Comparison of ENCODE assay signal across 10 cellular contexts in genomic region chr15:69082041-69082502, GRCh38.
DNase-seq lines count a peak whose midpoint lies in the region; ATAC-seq, FAIRE-seq and TF ChIP-seq lines count a peak whose summit lies in the region.
"Had no signal": no experiment of that assay in that cellular context is flagged by ENCODE, and none has a peak within 500 bp of the region (broad histone marks: within the 10 kb centered on the region; RNA-seq: fewer than 3 reads in every experiment).

No MANE protein-coding gene starts in this region.

- no peak for TF ChIP-seq POLR2A in K562 (conservative IDR thresholded peaks at IDR 0.05)
- TF ChIP-seq POLR2A in spleen (IDR thresholded peaks at IDR 0.05) = no peak

- intact Hi-C loops in K562 (cut with micrococcal nuclease) (no loop called here), spleen (cut with DNase I; ENCODE audit: low total_unique reads) (no loop called here)

- H3K4me1 Mint-ChIP-seq in glutamatergic neuron (ENCODE audit: low read depth, unreplicated experiment) = peaks cover 14% of the 10 kb centered on the region

- H2AFZ ChIP-seq in GM23248 (peak overlapping the region; percentile 79), K562 (ENCODE audit: low read depth, low read length) (no peak overlapping the region), hepatocyte (no peak overlapping the region)

- H3K9me3 ChIP-seq in GM23248 (ENCODE audit: low read depth) (no peaks in the 10 kb centered on the region), K562 (replicated peaks; ENCODE audit: control insufficient read depth, insufficient read depth, low read depth, low read length) (no peaks in the 10 kb centered on the region), hepatocyte (ENCODE audit: low read depth) (no peaks in the 10 kb centered on the region), spleen (no peaks in the 10 kb centered on the region)

- CTCF ChIA-PET in K562 (lab: Yijun Ruan, JAX; ENCODE audit: low intra/inter-chr PET ratio) = no interaction called here

- TF ChIP-seq RAD21 in K562 (CRISPR knock-in tag; conservative IDR thresholded peaks at IDR 0.05 in 1 of 2, IDR thresholded peaks at IDR 0.05 in 1 of 2) = no peak

- H3K4me1 ChIP-seq in GM23248 (ENCODE audit: insufficient read depth) (peaks cover 17% of the 10 kb centered on the region), K562 (replicated peaks in 1 of 2; ENCODE audit: control insufficient read depth in 2 of 2, insufficient read depth in 2 of 2, low read length in 2 of 2) (no peaks in the 10 kb centered on the region), hepatocyte (ENCODE audit: insufficient read depth) (peaks cover 25% of the 10 kb centered on the region), spleen (peaks cover 5 to 36% (median 15%) of the 10 kb centered on the region in 6 donors)

- H3K9me2 ChIP-seq in GM23248 (ENCODE audit: insufficient read depth) (no peaks in the 10 kb centered on the region), hepatocyte (replicated peaks; ENCODE audit: insufficient read depth) (no peaks in the 10 kb centered on the region)

- FAIRE-seq in K562 (lab: Jason Lieb, UNC) = no peak

- no peaks in the 10 kb centered on the region for H3K36me3 ChIP-seq in GM23248 (ENCODE audit: low read depth)
- H3K36me3 ChIP-seq in K562 (ENCODE audit: control insufficient read depth, insufficient read depth, low read length) = no peaks in the 10 kb centered on the region
- no peaks in the 10 kb centered on the region for H3K36me3 ChIP-seq in hepatocyte (replicated peaks; ENCODE audit: insufficient read depth, low read depth)
- no peaks in the 10 kb centered on the region for H3K36me3 ChIP-seq in spleen

- H3K4me2 ChIP-seq in GM23248 (ENCODE audit: unreplicated experiment) (peak overlapping the region; percentile 13), K562 (ENCODE audit: insufficient read depth, low read length) (no peak overlapping the region), hepatocyte (peak overlapping the region; percentile 13)

- no peak for TF ChIP-seq EP300 in K562 (IDR thresholded peaks at IDR 0.05; ENCODE audit: low read length)

- WGBS in GM23248 (ENCODE audit: low coverage in 1 of 2, low lambda C conversion rate in 2 of 2, missing lambda C conversion rate in 2 of 2), 2 experiments = 60 to 80% methylated on average over 3 of the region's 3 CpGs
- WGBS in K562 (ENCODE audit: insufficient coverage, low coverage, missing lambda C conversion rate) = 3% methylated on average over 3 of the region's 3 CpGs
- 70% methylated on average over 3 of the region's 3 CpGs for whole genome bisulfite sequencing in hepatocyte (ENCODE audit: low lambda C conversion rate, missing lambda C conversion rate)
- 68 to 75% (median 71%) methylated on average over 3 of the region's 3 CpGs for WGBS in spleen, 5 donors

- no peak for ATAC-seq in K562

- in situ Hi-C loops in GM23248 (cut with MboI) (no loop called here), K562 (cut with MboI) (no loop called here)

- H3K36me3 Mint-ChIP-seq in glutamatergic neuron (ENCODE audit: unreplicated experiment) = no peaks in the 10 kb centered on the region

- H3K4me3 ChIP-seq in GM23248 = no peak overlapping the region
- no peak overlapping the region for H3K4me3 ChIP-seq in K562
- no peak overlapping the region for H3K4me3 ChIP-seq in hepatocyte
- no peak overlapping the region for H3K4me3 ChIP-seq in spleen

- H3K9me3 Mint-ChIP-seq in glutamatergic neuron (ENCODE audit: unreplicated experiment) = no peaks in the 10 kb centered on the region

- H3K9ac ChIP-seq in GM23248 (no peak overlapping the region), K562 (ENCODE audit: insufficient read depth in 1 of 2, low read depth in 2 of 2, low read length in 2 of 2) (no peak overlapping the region)

- H3K4me3 Mint-ChIP-seq in glutamatergic neuron (ENCODE audit: unreplicated experiment) = no peak overlapping the region

- BruUV-seq in K562 (replicated peaks; lab: Mats Ljungman, UMichigan) = no TSS peak

- H3K27ac ChIP-seq in GM23248 = no peak overlapping the region
- no peak overlapping the region for H3K27ac ChIP-seq in K562 (ENCODE audit: extremely low read depth, low read depth, low read length)
- peak overlapping the region; percentile 74 for H3K27ac ChIP-seq in hepatocyte
- peak overlapping the region; percentile 44 to 83 (median 72) for H3K27ac ChIP-seq in spleen

- peaks cover 3% of the 10 kb centered on the region for H3K27me3 Mint-ChIP-seq in glutamatergic neuron (ENCODE audit: unreplicated experiment)

- H3K79me2 ChIP-seq in GM23248 (ENCODE audit: insufficient read depth) (no peaks in the 10 kb centered on the region), K562 (ENCODE audit: control insufficient read depth, insufficient read depth, low read length) (no peaks in the 10 kb centered on the region), hepatocyte (no peaks in the 10 kb centered on the region)

- POLR2A ChIA-PET in K562 (lab: Yijun Ruan, JAX) = interaction anchor here (0.6 to 1.1 kb wide), 2 partner anchors 8 to 300 kb away, joined by 3 read pairs; no protein-coding TSS in a partner anchor

- TF ChIP-seq CTCF in K562 (IDR thresholded peaks at IDR 0.05 in 2 of 3, conservative IDR thresholded peaks at IDR 0.05 in 1 of 3; ENCODE audit: insufficient read depth in 2 of 3, low read depth in 1 of 3, low read length in 3 of 3) (no peak), hepatocyte (IDR thresholded peaks at IDR 0.05; ENCODE audit: poor library complexity) (no peak), spleen (IDR thresholded peaks at IDR 0.05 in 8 of 11, conservative IDR thresholded peaks at IDR 0.05 in 3 of 11) (no peak), glutamatergic neuron (IDR thresholded peaks at IDR 0.05; ENCODE audit: partially characterized antibody, unreplicated experiment) (no peak)

- H3F3A ChIP-seq in GM23248 (ENCODE audit: insufficient read depth) = 0 out of 2 replicates have a peak, but pooled peaks cover 3% of the 10 kb centered on the region

- H3K27ac Mint-ChIP-seq in glutamatergic neuron (ENCODE audit: unreplicated experiment) = no peak overlapping the region
- H3K27ac Mint-ChIP-seq: progenitor cell of endocrine pancreas had no signal

- no peaks in the 10 kb centered on the region for H4K20me1 ChIP-seq in GM23248 (ENCODE audit: insufficient read depth)
- H4K20me1 ChIP-seq in K562 (replicated peaks; ENCODE audit: control insufficient read depth, insufficient read depth, low read length) = no peaks in the 10 kb centered on the region
- H4K20me1 ChIP-seq in hepatocyte (ENCODE audit: insufficient read depth, poor library complexity, severe bottlenecking) = no peaks in the 10 kb centered on the region

- peak; percentile 54 for DNase-seq in GM23248
- no peak for DNase-seq in K562 (ENCODE audit: extremely low read depth in 1 of 4, low spot score in 3 of 4)
- no peak for DNase-seq in hepatocyte (ENCODE audit: low spot score)
- DNase-seq in spleen = no peak
- DNase-seq in NCI-H146 treated with DMSO at 0.1 percent for 48 hours (lab: John Stamatoyannopoulos, UW; ENCODE audit: unreplicated experiment) = no peak
- DNase-seq in glutamatergic neuron = no peak
- no peak for DNase-seq in NCI-H510A treated with DMSO at 0.1 percent for 48 hours (lab: John Stamatoyannopoulos, UW)
- DNase-seq in NCI-H2171 treated with DMSO at 0.1 percent for 48 hours (lab: John Stamatoyannopoulos, UW) = no peak
- DNase-seq: NCI-H2227 treated with DMSO at 0.1 percent for 48 hours had no signal

- H3K27me3 ChIP-seq in GM23248 (replicated peaks; ENCODE audit: insufficient read depth) = peaks cover 12% of the 10 kb centered on the region; the same call in 1 of the 2 replicates
- peaks cover 25 to 29% of the 10 kb centered on the region in 2 experiments for H3K27me3 ChIP-seq in K562 (ENCODE audit: control insufficient read depth in 2 of 2, insufficient read depth in 2 of 2, low read length in 2 of 2)
- H3K27me3 ChIP-seq in hepatocyte = no peaks in the 10 kb centered on the region
- H3K27me3 ChIP-seq in spleen (replicated peaks in 1 of 7) = peaks cover 0 to 4% (median 0%) of the 10 kb centered on the region in 7 donors

- H3K9me1 ChIP-seq in K562 (ENCODE audit: control insufficient read depth, insufficient read depth, low read length) = no peaks in the 10 kb centered on the region

TF ChIP-seq in K562, 482 proteins besides CTCF, POLR2A, EP300 and RAD21:
- TF ChIP-seq CXXC5 (CRISPR knock-in tag; IDR thresholded peaks at IDR 0.05) (no peak), ZNF511 (CRISPR knock-in tag; IDR thresholded peaks at IDR 0.05) (no peak), CEBPG (CRISPR knock-in tag; IDR thresholded peaks at IDR 0.05) (no peak), CEBPG (tag; conservative IDR thresholded peaks at IDR 0.05 in 1 of 2, IDR thresholded peaks at IDR 0.05 in 1 of 2) (peak; percentile 26 to 49; a peak in 2 of 4 replicates), ZNF445 (CRISPR knock-in tag; IDR thresholded peaks at IDR 0.05; ENCODE audit: low read depth) (no peak), HSF4 (CRISPR knock-in tag; IDR thresholded peaks at IDR 0.05; ENCODE audit: borderline replicate concordance) (no peak), SAFB (IDR thresholded peaks at IDR 0.05; ENCODE audit: borderline replicate concordance, low read depth, low read length) (no peak), ZNF778 (CRISPR knock-in tag; IDR thresholded peaks at IDR 0.05) (no peak), TSC22D4 (tag; IDR thresholded peaks at IDR 0.05) (no peak)

Comparison
In these comparisons a context has a peak if more than half of its experiments do, and no peak if none do; other contexts are left out.
1. H3K27ac ChIP-seq: peak in hepatocyte (single experiment) and spleen (8 of 8); none in GM23248 (single experiment) and K562 (single experiment).